ENCODE assay signal across 8 cellular contexts in genomic region chr12:122123051-122123760, GRCh38. TPM values are rescaled to one million over a fixed set of nuclear protein-coding genes. Genes with fewer than 3 reads are reported as not detected.
DNase-seq lines count a peak whose midpoint lies in the region; ATAC-seq and TF ChIP-seq lines count a peak whose summit lies in the region.

No MANE protein-coding gene starts in this region.

- peak overlapping the region; percentile 35 for H3K27ac ChIP-seq in colonic mucosa
- H3K27ac ChIP-seq in lower lobe of right lung = peak overlapping the region; percentile 19

- H3K4me1 ChIP-seq in colonic mucosa = peaks cover 11% of the 10 kb centered on the region
- peaks cover 42% of the 10 kb centered on the region for H3K4me1 ChIP-seq in lower lobe of right lung

- H3K9me3 Mint-ChIP-seq in activated CD4-positive, alpha-beta T cell treated with anti-CD3 and anti-CD28 coated beads, Interleukin-2, amount 10 ng/mL, durations not matched to agents 24 days and 14 days = no peaks in the 10 kb centered on the region

- TF ChIP-seq CTCF in colonic mucosa (IDR thresholded peaks at IDR 0.05) = peak; percentile 64
- peak; percentile 74 for TF ChIP-seq CTCF in lower lobe of right lung (IDR thresholded peaks at IDR 0.05)

- H3K27ac Mint-ChIP-seq in activated CD4-positive, alpha-beta T cell treated with anti-CD3 and anti-CD28 coated beads, Interleukin-2, amount 10 ng/mL, durations not matched to agents 24 days and 14 days = no peak overlapping the region

- intact Hi-C loops in activated CD4-positive, alpha-beta T cell treated with anti-CD3 and anti-CD28 coated beads, Interleukin-2, amount 10 ng/mL, durations not matched to agents 24 days and 14 days (cut with micrococcal nuclease) = loop anchor here (1.0 to 2.0 kb wide), 3 partner anchors 42 to 69 kb away; no protein-coding TSS in a partner anchor
- intact Hi-C loops in colonic mucosa (cut with DNase I) (loop anchor here (2.0 kb wide), 1 partner anchor 68 kb away; no protein-coding TSS in a partner anchor), lower lobe of right lung (cut with DNase I) (loop anchor here (10.0 kb wide), 1 partner anchor 68 kb away; no protein-coding TSS in a partner anchor)

- H3K4me3 ChIP-seq in colonic mucosa (no peak overlapping the region), lower lobe of right lung (no peak overlapping the region)

- DNase-seq in activated gamma-delta T cell treated with Interleukin-2 at 50 U/mL for 16 hours (peak; percentile 70), activated gamma-delta T cell (lab: John Stamatoyannopoulos, UW) (no peak), NCI-H2227 treated with DMSO at 0.1 percent for 48 hours (lab: John Stamatoyannopoulos, UW) (peak; percentile 49), colonic mucosa (peak; percentile 91), lower lobe of right lung (peak; percentile 53)
- DNase-seq in activated CD4-positive, alpha-beta T cell treated with anti-CD3 and anti-CD28 coated beads, Interleukin-2, amount 10 ng/mL, durations not matched to agents 24 days and 14 days = peak; percentile 92
- DNase-seq in stimulated activated CD4-positive, alpha-beta T cell treated with anti-CD3 and anti-CD28 coated beads, TNF-alpha, amount 100 ng/mL, for 4 hours (ENCODE audit: low read depth in 3 of 3) = peak; percentile 38 to 54 (median 40)

- H3K9me3 ChIP-seq in colonic mucosa = no peaks in the 10 kb centered on the region
- no peaks in the 10 kb centered on the region for H3K9me3 ChIP-seq in lower lobe of right lung

- peak overlapping the region in 1 of 2 donors; percentile 55 for H3K9ac ChIP-seq in colonic mucosa (ENCODE audit: low read depth in 2 of 2, low read length in 2 of 2)

- H3K4me3 Mint-ChIP-seq in activated CD4-positive, alpha-beta T cell treated with anti-CD3 and anti-CD28 coated beads, Interleukin-2, amount 10 ng/mL, durations not matched to agents 24 days and 14 days = no peak overlapping the region

- ATAC-seq in lower lobe of right lung (peak; percentile 65 to 73), HG03045 (IDR thresholded peaks at IDR 0.05; ENCODE audit: unreplicated experiment) (no peak)

- H3K36me3 ChIP-seq in colonic mucosa = peaks cover 4% of the 10 kb centered on the region
- peaks cover 11% of the 10 kb centered on the region for H3K36me3 ChIP-seq in lower lobe of right lung

- H3K36me3 Mint-ChIP-seq in activated CD4-positive, alpha-beta T cell treated with anti-CD3 and anti-CD28 coated beads, Interleukin-2, amount 10 ng/mL, durations not matched to agents 24 days and 14 days (ENCODE audit: low read depth) = peaks cover 4% of the 10 kb centered on the region

- H3K4me1 Mint-ChIP-seq in activated CD4-positive, alpha-beta T cell treated with anti-CD3 and anti-CD28 coated beads, Interleukin-2, amount 10 ng/mL, durations not matched to agents 24 days and 14 days = peaks cover 20% of the 10 kb centered on the region

- no peaks in the 10 kb centered on the region for H3K27me3 Mint-ChIP-seq in activated CD4-positive, alpha-beta T cell treated with anti-CD3 and anti-CD28 coated beads, Interleukin-2, amount 10 ng/mL, durations not matched to agents 24 days and 14 days

- H3K27me3 ChIP-seq in colonic mucosa (no peaks in the 10 kb centered on the region), lower lobe of right lung (ENCODE audit: low read depth) (no peaks in the 10 kb centered on the region)

RNA-seq across cellular contexts. Expression of gene MLXIP, which starts 44.6 kb away (rescaled TPM):
- total RNA-seq in activated CD4-positive, alpha-beta T cell treated with anti-CD3 and anti-CD28 coated beads, Interleukin-2, amount 10 ng/mL, durations not matched to agents 24 days and 14 days = 47.6 and 48.0 TPM in 2 replicates
- total RNA-seq in colonic mucosa (100 to 1,000 TPM; 158 to 201 TPM), lower lobe of right lung (55.9 TPM)

RNA-seq across cellular contexts. Expression of gene IL31, which starts 50.8 kb away (rescaled TPM):
- 2.5 TPM in 2 replicates for total RNA-seq in activated CD4-positive, alpha-beta T cell treated with anti-CD3 and anti-CD28 coated beads, Interleukin-2, amount 10 ng/mL, durations not matched to agents 24 days and 14 days
- not detected for total RNA-seq in colonic mucosa
- total RNA-seq in lower lobe of right lung = not detected

RNA-seq across cellular contexts. Expression of gene LRRC43, which starts 59.7 kb away (rescaled TPM):
- 0.33 TPM in 1 of 2 replicates, not detected in the other for total RNA-seq in activated CD4-positive, alpha-beta T cell treated with anti-CD3 and anti-CD28 coated beads, Interleukin-2, amount 10 ng/mL, durations not matched to agents 24 days and 14 days
- total RNA-seq in colonic mucosa (under 1 TPM; 0.53 to 0.57 TPM), lower lobe of right lung (4.2 TPM)
